In the genomic region with DNA sequence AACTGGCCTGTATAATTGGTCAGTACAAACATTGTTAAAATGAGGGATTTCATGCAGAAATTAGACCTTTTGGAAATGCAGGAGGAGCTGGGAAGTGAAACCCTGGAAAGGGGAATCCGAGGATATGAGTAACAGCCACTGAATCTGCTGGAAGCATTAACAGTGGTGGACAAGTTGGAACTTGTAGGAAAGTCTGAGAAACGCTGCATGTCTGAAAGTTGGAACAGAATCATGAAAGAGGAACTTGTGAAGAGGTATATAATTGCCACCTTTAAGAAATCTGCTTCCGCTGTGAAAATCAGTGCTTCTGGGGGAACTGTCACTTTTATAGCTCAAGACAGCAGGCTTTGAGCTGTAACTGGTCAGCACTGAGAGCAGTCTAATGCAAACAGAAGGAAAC, we compare ENCODE assay signal across 22 cellular contexts.
A peak's percentile ranks its signal among the peaks of the same experiment; 100 is the strongest.
DNase-seq lines count a peak whose midpoint lies in the region; ATAC-seq, FAIRE-seq and TF ChIP-seq lines count a peak whose summit lies in the region.
"Had no signal": no experiment of that assay in that cellular context is flagged by ENCODE, and none has a peak within 500 bp of the region (broad histone marks: within the 10 kb centered on the region; RNA-seq: fewer than 3 reads in every experiment).

No MANE protein-coding gene starts in this region.

- H3K36me3 ChIP-seq in breast epithelium: no peaks in the 10 kb centered on the region
- no peaks in the 10 kb centered on the region for H3K36me3 ChIP-seq in RWPE2 (ENCODE audit: low read depth)

- H3K4me1 ChIP-seq in breast epithelium (no peaks in the 10 kb centered on the region), RWPE2 (ENCODE audit: insufficient read depth, poor library complexity, severe bottlenecking) (peaks cover 12% of the 10 kb centered on the region)
- H3K4me1 ChIP-seq: A549, Caco-2 had no signal

- peaks cover 7% of the 10 kb centered on the region for H3K9me3 Mint-ChIP-seq in MCF 10A (ENCODE audit: unreplicated experiment)

- H3K4me3 ChIP-seq in breast epithelium (no peak overlapping the region), RWPE2 (ENCODE audit: severe bottlenecking) (no peak overlapping the region)
- H3K4me3 ChIP-seq: A549 had no signal

- H3K4me1 Mint-ChIP-seq in MCF 10A (ENCODE audit: insufficient read depth, unreplicated experiment): peaks cover 8% of the 10 kb centered on the region
- H3K4me1 Mint-ChIP-seq: CD14-positive monocyte, IgD-negative memory B cell, T-helper 17 cell had no signal

- no peak for FAIRE-seq in urothelium cell line (lab: Jason Lieb, UNC)
- FAIRE-seq: A549, GM12892, H54 had no signal

- no peak for TF ChIP-seq CTCF in MCF 10A (IDR thresholded peaks at IDR 0.05; ENCODE audit: unreplicated experiment)
- TF ChIP-seq CTCF in breast epithelium (IDR thresholded peaks at IDR 0.05): no peak
- no peak for TF ChIP-seq CTCF in RWPE2 (IDR thresholded peaks at IDR 0.05; ENCODE audit: poor library complexity, severe bottlenecking)

- intact Hi-C loops in MCF 10A (cut with micrococcal nuclease): no loop called here
- intact Hi-C loops in breast epithelium (cut with DNase I; ENCODE audit: low total_unique reads): no loop called here

- no TSS peak for BruUV-seq in MCF 10A (replicated peaks; lab: Mats Ljungman, UMichigan)

- no peak overlapping the region for H3K27ac ChIP-seq in breast epithelium
- peak overlapping the region; percentile 80 for H3K27ac ChIP-seq in RWPE2 (ENCODE audit: poor library complexity, severe bottlenecking)
- H3K27ac ChIP-seq in epithelial cell of prostate: peak overlapping the region; percentile 68
- H3K27ac ChIP-seq: A549 had no signal

- H3K4me3 Mint-ChIP-seq in MCF 10A (ENCODE audit: unreplicated experiment): peak overlapping the region; percentile 45
- H3K4me3 Mint-ChIP-seq: CD14-positive monocyte, IgD-negative memory B cell, T-helper 17 cell had no signal

- ATAC-seq in RWPE2 (ENCODE audit: low read depth) (peak; percentile 93), GM18868 (IDR thresholded peaks at IDR 0.05; ENCODE audit: unreplicated experiment) (no peak), GM21528 (IDR thresholded peaks at IDR 0.05; ENCODE audit: low FRiP score, unreplicated experiment) (no peak)
- ATAC-seq: A549, T-helper 17 cell had no signal

- H3K27ac Mint-ChIP-seq in MCF 10A (ENCODE audit: low read depth, unreplicated experiment): peak overlapping the region; percentile 88
- H3K27ac Mint-ChIP-seq: CD14-positive monocyte, IgD-negative memory B cell, T-helper 17 cell had no signal

- H3K27me3 ChIP-seq in breast epithelium: no peaks in the 10 kb centered on the region
- no peaks in the 10 kb centered on the region for H3K27me3 ChIP-seq in RWPE2 (ENCODE audit: insufficient read depth, poor library complexity, severe bottlenecking)

- H3K27me3 Mint-ChIP-seq in MCF 10A (ENCODE audit: insufficient read depth, unreplicated experiment): no peaks in the 10 kb centered on the region
- H3K27me3 Mint-ChIP-seq: IgD-negative memory B cell, T-helper 17 cell had no signal

- no peak for TF ChIP-seq POLR2A in breast epithelium (IDR thresholded peaks at IDR 0.05)

- no peaks in the 10 kb centered on the region for H3K36me3 Mint-ChIP-seq in MCF 10A (ENCODE audit: insufficient read depth, unreplicated experiment)
- H3K36me3 Mint-ChIP-seq: CD14-positive monocyte, IgD-negative memory B cell had no signal

- no peaks in the 10 kb centered on the region for H3K9me3 ChIP-seq in breast epithelium
- H3K9me3 ChIP-seq in RWPE2 (ENCODE audit: severe bottlenecking): no peaks in the 10 kb centered on the region
- H3K9me3 ChIP-seq: A549, Caco-2 had no signal

- CTCF ChIA-PET in MCF 10A (lab: Yijun Ruan, JAX): interaction anchor here (0.7 kb wide), 1 partner anchor 116 kb away, joined by 4 read pairs; no protein-coding TSS in a partner anchor

- DNase-seq in MCF 10A (ENCODE audit: unreplicated experiment): peak; percentile 87
- no peak for DNase-seq in breast epithelium (ENCODE audit: low spot score in 2 of 2)
- no peak for DNase-seq in RWPE2 (ENCODE audit: low spot score)
- peak; percentile 72 for DNase-seq in epithelial cell of prostate (ENCODE audit: low read depth, low spot score)
- peak; percentile 3 for DNase-seq in urothelium cell line (ENCODE audit: low spot score)
- no peak for DNase-seq in NCI-H524 (lab: John Stamatoyannopoulos, UW)
- DNase-seq: Caco-2, DND-41, GDM1, NCI-H1436 treated with DMSO at 0.1 percent for 48 hours, NCI-H2081 treated with DMSO at 0.1 percent for 48 hours, NCI-H446, NCI-H82, RPMI8226, T-helper 17 cell had no signal

- POLR2A ChIA-PET in MCF 10A (lab: Yijun Ruan, JAX): interaction anchor here (0.7 to 1.2 kb wide), 3 partner anchors 9 to 473 kb away, joined by 3 to 6 read pairs (median 5); no protein-coding TSS in a partner anchor

Comparison
In these comparisons a context has a peak if more than half of its experiments do, and no peak if none do; other contexts are left out.
1. DNase-seq: peak in MCF 10A (single experiment), epithelial cell of prostate (single experiment) and urothelium cell line (single experiment); none in breast epithelium (0 of 2), RWPE2 (single experiment) and NCI-H524 (0 of 2).
2. H3K27ac ChIP-seq: peak in RWPE2 (single experiment) and epithelial cell of prostate (single experiment); none in breast epithelium (0 of 2).